In the genomic region with DNA sequence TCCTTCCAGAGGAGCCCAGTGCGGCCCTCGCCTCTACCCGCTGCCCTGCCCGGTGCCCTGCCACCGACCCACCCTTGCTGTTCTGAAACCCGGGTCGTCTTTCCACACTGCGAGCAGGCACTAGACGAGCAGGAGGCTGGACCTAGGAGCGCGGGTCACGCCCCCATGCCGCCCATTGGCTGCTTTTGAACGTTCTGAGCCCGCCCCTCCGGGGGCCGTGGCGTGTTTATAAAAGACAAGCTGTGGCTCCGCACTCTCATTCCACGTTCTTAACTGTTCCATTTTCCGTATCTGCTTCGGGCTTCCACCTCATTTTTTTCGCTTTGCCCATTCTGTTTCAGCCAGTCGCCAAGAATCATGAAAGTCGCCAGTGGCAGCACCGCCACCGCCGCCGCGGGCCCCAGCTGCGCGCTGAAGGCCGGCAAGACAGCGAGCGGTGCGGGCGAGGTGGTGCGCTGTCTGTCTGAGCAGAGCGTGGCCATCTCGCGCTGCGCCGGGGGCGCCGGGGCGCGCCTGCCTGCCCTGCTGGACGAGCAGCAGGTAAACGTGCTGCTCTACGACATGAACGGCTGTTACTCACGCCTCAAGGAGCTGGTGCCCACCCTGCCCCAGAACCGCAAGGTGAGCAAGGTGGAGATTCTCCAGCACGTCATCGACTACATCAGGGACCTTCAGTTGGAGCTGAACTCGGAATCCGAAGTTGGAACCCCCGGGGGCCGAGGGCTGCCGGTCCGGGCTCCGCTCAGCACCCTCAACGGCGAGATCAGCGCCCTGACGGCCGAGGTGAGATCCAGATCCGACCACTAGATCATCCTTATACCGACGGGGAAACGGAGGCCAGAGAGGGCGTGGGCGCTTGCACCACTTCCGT, we compare ENCODE assay signal across 1 cellular context.
TF ChIP-seq lines count a peak whose summit lies in the region.

TSS of gene ID1 (plus strand) at position 259 of the 871 bp plus-strand sequence. CDS start at position 358, 99 bp downstream.

TF ChIP-seq in HepG2, 621 proteins besides CTCF, POLR2A, EP300 and RAD21 (continued from another document and continues in another):
- TF ChIP-seq, protein P1, sequence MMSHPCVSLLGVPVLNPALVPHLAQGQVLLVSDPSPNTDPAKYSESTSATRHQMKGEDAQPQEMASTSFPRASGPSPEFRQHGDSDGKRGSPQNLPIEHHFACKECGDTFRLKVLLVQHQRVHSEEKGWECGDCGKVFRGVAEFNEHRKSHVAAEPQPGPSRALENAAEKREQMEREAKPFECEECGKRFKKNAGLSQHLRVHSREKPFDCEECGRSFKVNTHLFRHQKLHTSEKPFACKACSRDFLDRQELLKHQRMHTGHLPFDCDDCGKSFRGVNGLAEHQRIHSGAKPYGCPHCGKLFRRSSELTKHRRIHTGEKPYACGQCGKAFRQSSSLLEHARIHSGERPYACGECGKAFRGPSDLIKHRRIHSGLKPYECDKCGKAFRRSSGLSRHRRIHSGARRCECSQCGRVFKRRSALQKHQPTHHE (CRISPR knock-in tag; IDR thresholded peaks at IDR 0.05; ENCODE audit: borderline replicate concordance) = peak; percentile 75
- TF ChIP-seq, protein P2, sequence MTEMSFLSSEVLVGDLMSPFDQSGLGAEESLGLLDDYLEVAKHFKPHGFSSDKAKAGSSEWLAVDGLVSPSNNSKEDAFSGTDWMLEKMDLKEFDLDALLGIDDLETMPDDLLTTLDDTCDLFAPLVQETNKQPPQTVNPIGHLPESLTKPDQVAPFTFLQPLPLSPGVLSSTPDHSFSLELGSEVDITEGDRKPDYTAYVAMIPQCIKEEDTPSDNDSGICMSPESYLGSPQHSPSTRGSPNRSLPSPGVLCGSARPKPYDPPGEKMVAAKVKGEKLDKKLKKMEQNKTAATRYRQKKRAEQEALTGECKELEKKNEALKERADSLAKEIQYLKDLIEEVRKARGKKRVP (CRISPR knock-in tag; IDR thresholded peaks at IDR 0.05) = peak in 1 of 2 experiments; percentile 89; a peak in 2 of 4 replicates
- peak; percentile 4 to 8; a peak in 1 of 4 replicates for TF ChIP-seq NR2F1 (CRISPR knock-in tag; IDR thresholded peaks at IDR 0.05)
- TF ChIP-seq PHF8 (CRISPR knock-in tag; IDR thresholded peaks at IDR 0.05) = peak; percentile 84
- TF ChIP-seq, protein P3, sequence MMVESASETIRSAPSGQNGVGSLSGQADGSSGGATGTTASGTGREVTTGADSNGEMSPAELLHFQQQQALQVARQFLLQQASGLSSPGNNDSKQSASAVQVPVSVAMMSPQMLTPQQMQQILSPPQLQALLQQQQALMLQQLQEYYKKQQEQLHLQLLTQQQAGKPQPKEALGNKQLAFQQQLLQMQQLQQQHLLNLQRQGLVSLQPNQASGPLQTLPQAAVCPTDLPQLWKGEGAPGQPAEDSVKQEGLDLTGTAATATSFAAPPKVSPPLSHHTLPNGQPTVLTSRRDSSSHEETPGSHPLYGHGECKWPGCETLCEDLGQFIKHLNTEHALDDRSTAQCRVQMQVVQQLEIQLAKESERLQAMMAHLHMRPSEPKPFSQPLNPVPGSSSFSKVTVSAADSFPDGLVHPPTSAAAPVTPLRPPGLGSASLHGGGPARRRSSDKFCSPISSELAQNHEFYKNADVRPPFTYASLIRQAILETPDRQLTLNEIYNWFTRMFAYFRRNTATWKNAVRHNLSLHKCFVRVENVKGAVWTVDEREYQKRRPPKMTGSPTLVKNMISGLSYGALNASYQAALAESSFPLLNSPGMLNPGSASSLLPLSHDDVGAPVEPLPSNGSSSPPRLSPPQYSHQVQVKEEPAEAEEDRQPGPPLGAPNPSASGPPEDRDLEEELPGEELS (CRISPR knock-in tag; IDR thresholded peaks at IDR 0.05) = peak; percentile 74
- TF ChIP-seq ZFP41 (CRISPR knock-in tag; IDR thresholded peaks at IDR 0.05; ENCODE audit: borderline replicate concordance) = peak; percentile 68; the same call in 1 of the 2 replicates
- TF ChIP-seq CHCHD3 (CRISPR knock-in tag; IDR thresholded peaks at IDR 0.05) = peak; percentile 54; the same call in 1 of the 2 replicates
- TF ChIP-seq SRF (IDR thresholded peaks at IDR 0.05; ENCODE audit: low read depth, low read length) = 0 out of 2 replicates have a peak, but pooled peaks have one; percentile 36
- 0 out of 2 replicates have a peak, but pooled peaks have one; percentile 82 for TF ChIP-seq MATR3 (CRISPR knock-in tag; IDR thresholded peaks at IDR 0.05)
- TF ChIP-seq NR2C2 (CRISPR knock-in tag; IDR thresholded peaks at IDR 0.05; ENCODE audit: borderline replicate concordance) = no peak; the same call in 1 of the 2 replicates
- TF ChIP-seq, protein P4, sequence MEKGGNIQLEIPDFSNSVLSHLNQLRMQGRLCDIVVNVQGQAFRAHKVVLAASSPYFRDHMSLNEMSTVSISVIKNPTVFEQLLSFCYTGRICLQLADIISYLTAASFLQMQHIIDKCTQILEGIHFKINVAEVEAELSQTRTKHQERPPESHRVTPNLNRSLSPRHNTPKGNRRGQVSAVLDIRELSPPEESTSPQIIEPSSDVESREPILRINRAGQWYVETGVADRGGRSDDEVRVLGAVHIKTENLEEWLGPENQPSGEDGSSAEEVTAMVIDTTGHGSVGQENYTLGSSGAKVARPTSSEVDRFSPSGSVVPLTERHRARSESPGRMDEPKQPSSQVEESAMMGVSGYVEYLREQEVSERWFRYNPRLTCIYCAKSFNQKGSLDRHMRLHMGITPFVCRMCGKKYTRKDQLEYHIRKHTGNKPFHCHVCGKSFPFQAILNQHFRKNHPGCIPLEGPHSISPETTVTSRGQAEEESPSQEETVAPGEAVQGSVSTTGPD (CRISPR knock-in tag; IDR thresholded peaks at IDR 0.05) = no peak
- peak; percentile 94 for TF ChIP-seq KDM5B (CRISPR knock-in tag; IDR thresholded peaks at IDR 0.05; ENCODE audit: borderline replicate concordance)
- TF ChIP-seq ZNF629 (CRISPR knock-in tag; conservative IDR thresholded peaks at IDR 0.05) = peak; percentile 59
- TF ChIP-seq STAT6 (CRISPR knock-in tag; IDR thresholded peaks at IDR 0.05; ENCODE audit: borderline replicate concordance) = peak; percentile 96
- peak; percentile 8 for TF ChIP-seq ZNF317 (CRISPR knock-in tag; IDR thresholded peaks at IDR 0.05)
- peak; percentile 88; the same call in 1 of the 2 replicates for TF ChIP-seq ZNF333 (CRISPR knock-in tag; IDR thresholded peaks at IDR 0.05; ENCODE audit: borderline replicate concordance)
- peak; percentile 98 for TF ChIP-seq ZNF558 (CRISPR knock-in tag; IDR thresholded peaks at IDR 0.05; ENCODE audit: borderline replicate concordance)
- no peak for TF ChIP-seq NFE2 (CRISPR knock-in tag; IDR thresholded peaks at IDR 0.05)
- no peak for TF ChIP-seq SRSF9 (IDR thresholded peaks at IDR 0.05; ENCODE audit: borderline replicate concordance, insufficient read depth, low read depth, low read length, poor library complexity, severe bottlenecking)
- TF ChIP-seq, protein P5, sequence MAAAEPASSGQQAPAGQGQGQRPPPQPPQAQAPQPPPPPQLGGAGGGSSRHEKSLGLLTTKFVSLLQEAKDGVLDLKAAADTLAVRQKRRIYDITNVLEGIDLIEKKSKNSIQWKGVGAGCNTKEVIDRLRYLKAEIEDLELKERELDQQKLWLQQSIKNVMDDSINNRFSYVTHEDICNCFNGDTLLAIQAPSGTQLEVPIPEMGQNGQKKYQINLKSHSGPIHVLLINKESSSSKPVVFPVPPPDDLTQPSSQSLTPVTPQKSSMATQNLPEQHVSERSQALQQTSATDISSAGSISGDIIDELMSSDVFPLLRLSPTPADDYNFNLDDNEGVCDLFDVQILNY (CRISPR knock-in tag; conservative IDR thresholded peaks at IDR 0.05) = peak; percentile 23
- TF ChIP-seq IRF9 (CRISPR knock-in tag; IDR thresholded peaks at IDR 0.05; ENCODE audit: borderline replicate concordance) = peak; percentile 96
- TF ChIP-seq SUZ12 (IDR thresholded peaks at IDR 0.05; ENCODE audit: low read depth, low read length) = no peak
- TF ChIP-seq ZNF639 (CRISPR knock-in tag; conservative IDR thresholded peaks at IDR 0.05) = no peak; the same call in 1 of the 2 replicates
- peak; percentile 85 for TF ChIP-seq SKI (IDR thresholded peaks at IDR 0.05; ENCODE audit: partially characterized antibody)
- TF ChIP-seq ZNF30 (CRISPR knock-in tag; IDR thresholded peaks at IDR 0.05) = no peak
- no peak for TF ChIP-seq SOX6 (IDR thresholded peaks at IDR 0.05)
- no peak; the same call in 1 of the 2 replicates for TF ChIP-seq SOX6 (CRISPR knock-in tag; IDR thresholded peaks at IDR 0.05)
- TF ChIP-seq ZBTB20 (CRISPR knock-in tag; IDR thresholded peaks at IDR 0.05; ENCODE audit: borderline replicate concordance, low read depth) = peak; percentile 82
- TF ChIP-seq, protein P6, sequence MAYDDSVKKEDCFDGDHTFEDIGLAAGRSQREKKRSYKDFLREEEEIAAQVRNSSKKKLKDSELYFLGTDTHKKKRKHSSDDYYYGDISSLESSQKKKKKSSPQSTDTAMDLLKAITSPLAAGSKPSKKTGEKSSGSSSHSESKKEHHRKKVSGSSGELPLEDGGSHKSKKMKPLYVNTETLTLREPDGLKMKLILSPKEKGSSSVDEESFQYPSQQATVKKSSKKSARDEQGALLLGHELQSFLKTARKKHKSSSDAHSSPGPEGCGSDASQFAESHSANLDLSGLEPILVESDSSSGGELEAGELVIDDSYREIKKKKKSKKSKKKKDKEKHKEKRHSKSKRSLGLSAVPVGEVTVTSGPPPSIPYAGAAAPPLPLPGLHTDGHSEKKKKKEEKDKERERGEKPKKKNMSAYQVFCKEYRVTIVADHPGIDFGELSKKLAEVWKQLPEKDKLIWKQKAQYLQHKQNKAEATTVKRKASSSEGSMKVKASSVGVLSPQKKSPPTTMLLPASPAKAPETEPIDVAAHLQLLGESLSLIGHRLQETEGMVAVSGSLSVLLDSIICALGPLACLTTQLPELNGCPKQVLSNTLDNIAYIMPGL (CRISPR knock-in tag; IDR thresholded peaks at IDR 0.05; ENCODE audit: borderline replicate concordance in 1 of 2, low read depth in 1 of 2) = peak; percentile 87 to 94; a peak in 3 of 4 replicates
- no peak for TF ChIP-seq PCBP1 (IDR thresholded peaks at IDR 0.05; ENCODE audit: borderline replicate concordance, low read depth, low read length)
- TF ChIP-seq ZNF550 (CRISPR knock-in tag; IDR thresholded peaks at IDR 0.05; ENCODE audit: borderline replicate concordance) = peak; percentile 54; the same call in 1 of the 2 replicates
- peak; percentile 99 for TF ChIP-seq ZNF224 (CRISPR knock-in tag; IDR thresholded peaks at IDR 0.05)
- peak; percentile 76 for TF ChIP-seq FOSL2 (CRISPR knock-in tag; IDR thresholded peaks at IDR 0.05)
- no peak; the same call in 1 of the 2 replicates for TF ChIP-seq KDM6A (CRISPR knock-in tag; IDR thresholded peaks at IDR 0.05; ENCODE audit: low read depth)
- no peak for TF ChIP-seq ZNF207 (IDR thresholded peaks at IDR 0.05; ENCODE audit: borderline replicate concordance)
- TF ChIP-seq KMT2B (CRISPR knock-in tag; IDR thresholded peaks at IDR 0.05) = peak; percentile 81; the same call in 1 of the 2 replicates
- TF ChIP-seq GATAD1 (CRISPR knock-in tag; IDR thresholded peaks at IDR 0.05) = peak; percentile 75
- TF ChIP-seq, protein P7, sequence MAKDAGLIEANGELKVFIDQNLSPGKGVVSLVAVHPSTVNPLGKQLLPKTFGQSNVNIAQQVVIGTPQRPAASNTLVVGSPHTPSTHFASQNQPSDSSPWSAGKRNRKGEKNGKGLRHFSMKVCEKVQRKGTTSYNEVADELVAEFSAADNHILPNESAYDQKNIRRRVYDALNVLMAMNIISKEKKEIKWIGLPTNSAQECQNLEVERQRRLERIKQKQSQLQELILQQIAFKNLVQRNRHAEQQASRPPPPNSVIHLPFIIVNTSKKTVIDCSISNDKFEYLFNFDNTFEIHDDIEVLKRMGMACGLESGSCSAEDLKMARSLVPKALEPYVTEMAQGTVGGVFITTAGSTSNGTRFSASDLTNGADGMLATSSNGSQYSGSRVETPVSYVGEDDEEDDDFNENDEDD (CRISPR knock-in tag; IDR thresholded peaks at IDR 0.05; ENCODE audit: borderline replicate concordance) = peak; percentile 67
- peak; percentile 77 for TF ChIP-seq HNRNPK (IDR thresholded peaks at IDR 0.05; ENCODE audit: low read depth, low read length, poor library complexity, severe bottlenecking)
